In the genomic region with DNA sequence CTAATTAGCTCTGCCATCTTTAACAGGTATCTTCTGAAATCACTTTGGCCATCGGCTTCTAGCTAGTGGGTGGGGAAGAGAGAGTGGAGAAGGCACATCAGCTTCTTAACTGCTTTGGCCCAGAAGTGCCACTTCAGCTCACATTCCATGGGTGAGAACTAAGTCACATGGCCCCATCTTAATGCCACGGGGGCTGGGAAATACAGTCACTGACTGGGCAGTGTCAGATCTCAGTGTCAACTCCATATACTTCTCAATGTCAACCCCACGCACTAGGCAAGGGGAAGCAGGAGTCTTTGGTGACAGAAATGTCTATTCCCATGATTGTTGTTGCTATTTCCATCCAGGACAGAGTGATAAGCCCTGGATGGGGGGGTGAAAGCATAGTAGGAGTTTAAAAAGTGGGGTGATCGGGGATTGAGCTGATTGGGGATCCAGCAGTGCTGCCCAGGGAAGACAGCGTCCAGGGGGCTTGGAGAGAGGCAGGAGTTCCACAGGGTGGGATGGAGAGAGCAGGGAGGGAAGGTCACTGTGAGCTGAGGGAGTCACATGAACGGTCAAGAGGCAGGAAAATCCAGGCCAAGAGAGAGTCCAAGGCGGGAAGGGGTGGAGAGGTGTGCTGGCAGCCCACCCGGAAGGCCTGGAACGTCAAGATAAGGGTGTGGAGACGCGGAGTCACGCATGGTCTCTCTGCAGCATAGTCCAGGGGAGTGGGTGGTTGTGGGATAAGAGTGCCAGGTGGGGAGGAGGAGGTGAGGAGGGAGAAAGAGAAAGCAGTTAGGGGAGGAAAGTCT, we compare ENCODE assay signal across 1 cellular context.
A peak's percentile ranks its signal among the peaks of the same experiment; 100 is the strongest.
TF ChIP-seq lines count a peak whose summit lies in the region.

No MANE protein-coding gene starts in this region.

TF ChIP-seq in K562, 482 proteins besides CTCF, POLR2A, EP300 and RAD21 (continued from another document and continues in another):
- TF ChIP-seq, protein P1, sequence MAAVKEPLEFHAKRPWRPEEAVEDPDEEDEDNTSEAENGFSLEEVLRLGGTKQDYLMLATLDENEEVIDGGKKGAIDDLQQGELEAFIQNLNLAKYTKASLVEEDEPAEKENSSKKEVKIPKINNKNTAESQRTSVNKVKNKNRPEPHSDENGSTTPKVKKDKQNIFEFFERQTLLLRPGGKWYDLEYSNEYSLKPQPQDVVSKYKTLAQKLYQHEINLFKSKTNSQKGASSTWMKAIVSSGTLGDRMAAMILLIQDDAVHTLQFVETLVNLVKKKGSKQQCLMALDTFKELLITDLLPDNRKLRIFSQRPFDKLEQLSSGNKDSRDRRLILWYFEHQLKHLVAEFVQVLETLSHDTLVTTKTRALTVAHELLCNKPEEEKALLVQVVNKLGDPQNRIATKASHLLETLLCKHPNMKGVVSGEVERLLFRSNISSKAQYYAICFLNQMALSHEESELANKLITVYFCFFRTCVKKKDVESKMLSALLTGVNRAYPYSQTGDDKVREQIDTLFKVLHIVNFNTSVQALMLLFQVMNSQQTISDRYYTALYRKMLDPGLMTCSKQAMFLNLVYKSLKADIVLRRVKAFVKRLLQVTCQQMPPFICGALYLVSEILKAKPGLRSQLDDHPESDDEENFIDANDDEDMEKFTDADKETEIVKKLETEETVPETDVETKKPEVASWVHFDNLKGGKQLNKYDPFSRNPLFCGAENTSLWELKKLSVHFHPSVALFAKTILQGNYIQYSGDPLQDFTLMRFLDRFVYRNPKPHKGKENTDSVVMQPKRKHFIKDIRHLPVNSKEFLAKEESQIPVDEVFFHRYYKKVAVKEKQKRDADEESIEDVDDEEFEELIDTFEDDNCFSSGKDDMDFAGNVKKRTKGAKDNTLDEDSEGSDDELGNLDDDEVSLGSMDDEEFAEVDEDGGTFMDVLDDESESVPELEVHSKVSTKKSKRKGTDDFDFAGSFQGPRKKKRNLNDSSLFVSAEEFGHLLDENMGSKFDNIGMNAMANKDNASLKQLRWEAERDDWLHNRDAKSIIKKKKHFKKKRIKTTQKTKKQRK (IDR thresholded peaks at IDR 0.05; ENCODE audit: borderline replicate concordance, low read depth, low read length), result no peak
- TF ChIP-seq BRD4 (IDR thresholded peaks at IDR 0.05) (no peak), ZNF347 (CRISPR knock-in tag; IDR thresholded peaks at IDR 0.05; ENCODE audit: low read depth) (no peak), LARP7 (IDR thresholded peaks at IDR 0.05) (0 out of 2 replicates have a peak, but pooled peaks have one; percentile 40), GATAD2A (IDR thresholded peaks at IDR 0.05) (peak; percentile 92), RBM17 (IDR thresholded peaks at IDR 0.05; ENCODE audit: borderline replicate concordance, low read depth, low read length) (no peak), HLTF (IDR thresholded peaks at IDR 0.05) (peak; percentile 93), HMGN3 (IDR thresholded peaks at IDR 0.05; ENCODE audit: borderline replicate concordance, extremely low read depth, insufficient read length, low read depth, low read length) (peak; percentile 52), HDAC3 (IDR thresholded peaks at IDR 0.05; ENCODE audit: borderline replicate concordance, partially characterized antibody) (no peak), TGIF2 (CRISPR knock-in tag; IDR thresholded peaks at IDR 0.05) (no peak), SMC3 (conservative IDR thresholded peaks at IDR 0.05; ENCODE audit: insufficient read depth, low read depth, low read length) (no peak), HDAC2 (IDR thresholded peaks at IDR 0.05) (peak; percentile 88), KAT2B (IDR thresholded peaks at IDR 0.05; ENCODE audit: low read depth, low read length) (no peak), CBFA2T3 (IDR thresholded peaks at IDR 0.05) (peak; percentile 98), HDGF (IDR thresholded peaks at IDR 0.05) (peak; percentile 75; the same call in 1 of the 2 replicates), CEBPB (tag; IDR thresholded peaks at IDR 0.05) (no peak), NFE2 (IDR thresholded peaks at IDR 0.05; ENCODE audit: low read depth) (peak; percentile 83), ZNF589 (CRISPR knock-in tag; IDR thresholded peaks at IDR 0.05; ENCODE audit: low read depth) (peak; percentile 63; the same call in 1 of the 2 replicates), ZBTB8A (IDR thresholded peaks at IDR 0.05; ENCODE audit: partially characterized antibody) (no peak), CSDE1 (IDR thresholded peaks at IDR 0.05) (no peak)
- TF ChIP-seq, protein P2, sequence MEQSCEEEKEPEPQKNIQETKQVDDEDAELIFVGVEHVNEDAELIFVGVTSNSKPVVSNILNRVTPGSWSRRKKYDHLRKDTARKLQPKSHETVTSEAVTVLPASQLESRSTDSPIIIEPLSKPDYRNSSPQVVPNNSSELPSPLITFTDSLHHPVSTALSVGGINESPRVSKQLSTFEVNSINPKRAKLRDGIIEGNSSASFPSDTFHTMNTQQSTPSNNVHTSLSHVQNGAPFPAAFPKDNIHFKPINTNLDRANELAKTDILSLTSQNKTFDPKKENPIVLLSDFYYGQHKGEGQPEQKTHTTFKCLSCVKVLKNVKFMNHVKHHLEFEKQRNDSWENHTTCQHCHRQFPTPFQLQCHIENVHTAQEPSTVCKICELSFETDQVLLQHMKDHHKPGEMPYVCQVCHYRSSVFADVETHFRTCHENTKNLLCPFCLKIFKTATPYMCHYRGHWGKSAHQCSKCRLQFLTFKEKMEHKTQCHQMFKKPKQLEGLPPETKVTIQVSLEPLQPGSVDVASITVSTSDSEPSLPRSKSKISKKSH (CRISPR knock-in tag; IDR thresholded peaks at IDR 0.05), result no peak
- TF ChIP-seq, protein P3, sequence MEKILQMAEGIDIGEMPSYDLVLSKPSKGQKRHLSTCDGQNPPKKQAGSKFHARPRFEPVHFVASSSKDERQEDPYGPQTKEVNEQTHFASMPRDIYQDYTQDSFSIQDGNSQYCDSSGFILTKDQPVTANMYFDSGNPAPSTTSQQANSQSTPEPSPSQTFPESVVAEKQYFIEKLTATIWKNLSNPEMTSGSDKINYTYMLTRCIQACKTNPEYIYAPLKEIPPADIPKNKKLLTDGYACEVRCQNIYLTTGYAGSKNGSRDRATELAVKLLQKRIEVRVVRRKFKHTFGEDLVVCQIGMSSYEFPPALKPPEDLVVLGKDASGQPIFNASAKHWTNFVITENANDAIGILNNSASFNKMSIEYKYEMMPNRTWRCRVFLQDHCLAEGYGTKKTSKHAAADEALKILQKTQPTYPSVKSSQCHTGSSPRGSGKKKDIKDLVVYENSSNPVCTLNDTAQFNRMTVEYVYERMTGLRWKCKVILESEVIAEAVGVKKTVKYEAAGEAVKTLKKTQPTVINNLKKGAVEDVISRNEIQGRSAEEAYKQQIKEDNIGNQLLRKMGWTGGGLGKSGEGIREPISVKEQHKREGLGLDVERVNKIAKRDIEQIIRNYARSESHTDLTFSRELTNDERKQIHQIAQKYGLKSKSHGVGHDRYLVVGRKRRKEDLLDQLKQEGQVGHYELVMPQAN (IDR thresholded peaks at IDR 0.05; ENCODE audit: borderline replicate concordance), result peak; percentile 37; the same call in 1 of the 2 replicates
- TF ChIP-seq, protein P4, sequence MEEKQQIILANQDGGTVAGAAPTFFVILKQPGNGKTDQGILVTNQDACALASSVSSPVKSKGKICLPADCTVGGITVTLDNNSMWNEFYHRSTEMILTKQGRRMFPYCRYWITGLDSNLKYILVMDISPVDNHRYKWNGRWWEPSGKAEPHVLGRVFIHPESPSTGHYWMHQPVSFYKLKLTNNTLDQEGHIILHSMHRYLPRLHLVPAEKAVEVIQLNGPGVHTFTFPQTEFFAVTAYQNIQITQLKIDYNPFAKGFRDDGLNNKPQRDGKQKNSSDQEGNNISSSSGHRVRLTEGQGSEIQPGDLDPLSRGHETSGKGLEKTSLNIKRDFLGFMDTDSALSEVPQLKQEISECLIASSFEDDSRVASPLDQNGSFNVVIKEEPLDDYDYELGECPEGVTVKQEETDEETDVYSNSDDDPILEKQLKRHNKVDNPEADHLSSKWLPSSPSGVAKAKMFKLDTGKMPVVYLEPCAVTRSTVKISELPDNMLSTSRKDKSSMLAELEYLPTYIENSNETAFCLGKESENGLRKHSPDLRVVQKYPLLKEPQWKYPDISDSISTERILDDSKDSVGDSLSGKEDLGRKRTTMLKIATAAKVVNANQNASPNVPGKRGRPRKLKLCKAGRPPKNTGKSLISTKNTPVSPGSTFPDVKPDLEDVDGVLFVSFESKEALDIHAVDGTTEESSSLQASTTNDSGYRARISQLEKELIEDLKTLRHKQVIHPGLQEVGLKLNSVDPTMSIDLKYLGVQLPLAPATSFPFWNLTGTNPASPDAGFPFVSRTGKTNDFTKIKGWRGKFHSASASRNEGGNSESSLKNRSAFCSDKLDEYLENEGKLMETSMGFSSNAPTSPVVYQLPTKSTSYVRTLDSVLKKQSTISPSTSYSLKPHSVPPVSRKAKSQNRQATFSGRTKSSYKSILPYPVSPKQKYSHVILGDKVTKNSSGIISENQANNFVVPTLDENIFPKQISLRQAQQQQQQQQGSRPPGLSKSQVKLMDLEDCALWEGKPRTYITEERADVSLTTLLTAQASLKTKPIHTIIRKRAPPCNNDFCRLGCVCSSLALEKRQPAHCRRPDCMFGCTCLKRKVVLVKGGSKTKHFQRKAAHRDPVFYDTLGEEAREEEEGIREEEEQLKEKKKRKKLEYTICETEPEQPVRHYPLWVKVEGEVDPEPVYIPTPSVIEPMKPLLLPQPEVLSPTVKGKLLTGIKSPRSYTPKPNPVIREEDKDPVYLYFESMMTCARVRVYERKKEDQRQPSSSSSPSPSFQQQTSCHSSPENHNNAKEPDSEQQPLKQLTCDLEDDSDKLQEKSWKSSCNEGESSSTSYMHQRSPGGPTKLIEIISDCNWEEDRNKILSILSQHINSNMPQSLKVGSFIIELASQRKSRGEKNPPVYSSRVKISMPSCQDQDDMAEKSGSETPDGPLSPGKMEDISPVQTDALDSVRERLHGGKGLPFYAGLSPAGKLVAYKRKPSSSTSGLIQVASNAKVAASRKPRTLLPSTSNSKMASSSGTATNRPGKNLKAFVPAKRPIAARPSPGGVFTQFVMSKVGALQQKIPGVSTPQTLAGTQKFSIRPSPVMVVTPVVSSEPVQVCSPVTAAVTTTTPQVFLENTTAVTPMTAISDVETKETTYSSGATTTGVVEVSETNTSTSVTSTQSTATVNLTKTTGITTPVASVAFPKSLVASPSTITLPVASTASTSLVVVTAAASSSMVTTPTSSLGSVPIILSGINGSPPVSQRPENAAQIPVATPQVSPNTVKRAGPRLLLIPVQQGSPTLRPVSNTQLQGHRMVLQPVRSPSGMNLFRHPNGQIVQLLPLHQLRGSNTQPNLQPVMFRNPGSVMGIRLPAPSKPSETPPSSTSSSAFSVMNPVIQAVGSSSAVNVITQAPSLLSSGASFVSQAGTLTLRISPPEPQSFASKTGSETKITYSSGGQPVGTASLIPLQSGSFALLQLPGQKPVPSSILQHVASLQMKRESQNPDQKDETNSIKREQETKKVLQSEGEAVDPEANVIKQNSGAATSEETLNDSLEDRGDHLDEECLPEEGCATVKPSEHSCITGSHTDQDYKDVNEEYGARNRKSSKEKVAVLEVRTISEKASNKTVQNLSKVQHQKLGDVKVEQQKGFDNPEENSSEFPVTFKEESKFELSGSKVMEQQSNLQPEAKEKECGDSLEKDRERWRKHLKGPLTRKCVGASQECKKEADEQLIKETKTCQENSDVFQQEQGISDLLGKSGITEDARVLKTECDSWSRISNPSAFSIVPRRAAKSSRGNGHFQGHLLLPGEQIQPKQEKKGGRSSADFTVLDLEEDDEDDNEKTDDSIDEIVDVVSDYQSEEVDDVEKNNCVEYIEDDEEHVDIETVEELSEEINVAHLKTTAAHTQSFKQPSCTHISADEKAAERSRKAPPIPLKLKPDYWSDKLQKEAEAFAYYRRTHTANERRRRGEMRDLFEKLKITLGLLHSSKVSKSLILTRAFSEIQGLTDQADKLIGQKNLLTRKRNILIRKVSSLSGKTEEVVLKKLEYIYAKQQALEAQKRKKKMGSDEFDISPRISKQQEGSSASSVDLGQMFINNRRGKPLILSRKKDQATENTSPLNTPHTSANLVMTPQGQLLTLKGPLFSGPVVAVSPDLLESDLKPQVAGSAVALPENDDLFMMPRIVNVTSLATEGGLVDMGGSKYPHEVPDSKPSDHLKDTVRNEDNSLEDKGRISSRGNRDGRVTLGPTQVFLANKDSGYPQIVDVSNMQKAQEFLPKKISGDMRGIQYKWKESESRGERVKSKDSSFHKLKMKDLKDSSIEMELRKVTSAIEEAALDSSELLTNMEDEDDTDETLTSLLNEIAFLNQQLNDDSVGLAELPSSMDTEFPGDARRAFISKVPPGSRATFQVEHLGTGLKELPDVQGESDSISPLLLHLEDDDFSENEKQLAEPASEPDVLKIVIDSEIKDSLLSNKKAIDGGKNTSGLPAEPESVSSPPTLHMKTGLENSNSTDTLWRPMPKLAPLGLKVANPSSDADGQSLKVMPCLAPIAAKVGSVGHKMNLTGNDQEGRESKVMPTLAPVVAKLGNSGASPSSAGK (IDR thresholded peaks at IDR 0.05), result peak; percentile 68; the same call in 1 of the 2 replicates
- TF ChIP-seq, protein P5, sequence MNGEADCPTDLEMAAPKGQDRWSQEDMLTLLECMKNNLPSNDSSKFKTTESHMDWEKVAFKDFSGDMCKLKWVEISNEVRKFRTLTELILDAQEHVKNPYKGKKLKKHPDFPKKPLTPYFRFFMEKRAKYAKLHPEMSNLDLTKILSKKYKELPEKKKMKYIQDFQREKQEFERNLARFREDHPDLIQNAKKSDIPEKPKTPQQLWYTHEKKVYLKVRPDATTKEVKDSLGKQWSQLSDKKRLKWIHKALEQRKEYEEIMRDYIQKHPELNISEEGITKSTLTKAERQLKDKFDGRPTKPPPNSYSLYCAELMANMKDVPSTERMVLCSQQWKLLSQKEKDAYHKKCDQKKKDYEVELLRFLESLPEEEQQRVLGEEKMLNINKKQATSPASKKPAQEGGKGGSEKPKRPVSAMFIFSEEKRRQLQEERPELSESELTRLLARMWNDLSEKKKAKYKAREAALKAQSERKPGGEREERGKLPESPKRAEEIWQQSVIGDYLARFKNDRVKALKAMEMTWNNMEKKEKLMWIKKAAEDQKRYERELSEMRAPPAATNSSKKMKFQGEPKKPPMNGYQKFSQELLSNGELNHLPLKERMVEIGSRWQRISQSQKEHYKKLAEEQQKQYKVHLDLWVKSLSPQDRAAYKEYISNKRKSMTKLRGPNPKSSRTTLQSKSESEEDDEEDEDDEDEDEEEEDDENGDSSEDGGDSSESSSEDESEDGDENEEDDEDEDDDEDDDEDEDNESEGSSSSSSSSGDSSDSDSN (IDR thresholded peaks at IDR 0.05; ENCODE audit: borderline replicate concordance in 1 of 2, low read depth in 2 of 2, low read length in 2 of 2), result 0 out of 4 replicates have a peak, but pooled peaks of 1 of the 2 experiments have one; percentile 12
- TF ChIP-seq, protein P6, sequence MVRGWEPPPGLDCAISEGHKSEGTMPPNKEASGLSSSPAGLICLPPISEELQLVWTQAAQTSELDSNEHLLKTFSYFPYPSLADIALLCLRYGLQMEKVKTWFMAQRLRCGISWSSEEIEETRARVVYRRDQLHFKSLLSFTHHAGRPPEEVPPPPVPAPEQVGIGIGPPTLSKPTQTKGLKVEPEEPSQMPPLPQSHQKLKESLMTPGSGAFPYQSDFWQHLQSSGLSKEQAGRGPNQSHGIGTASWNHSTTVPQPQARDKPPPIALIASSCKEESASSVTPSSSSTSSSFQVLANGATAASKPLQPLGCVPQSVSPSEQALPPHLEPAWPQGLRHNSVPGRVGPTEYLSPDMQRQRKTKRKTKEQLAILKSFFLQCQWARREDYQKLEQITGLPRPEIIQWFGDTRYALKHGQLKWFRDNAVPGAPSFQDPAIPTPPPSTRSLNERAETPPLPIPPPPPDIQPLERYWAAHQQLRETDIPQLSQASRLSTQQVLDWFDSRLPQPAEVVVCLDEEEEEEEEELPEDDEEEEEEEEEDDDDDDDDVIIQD (CRISPR knock-in tag; IDR thresholded peaks at IDR 0.05), result no peak
- TF ChIP-seq, protein P7, sequence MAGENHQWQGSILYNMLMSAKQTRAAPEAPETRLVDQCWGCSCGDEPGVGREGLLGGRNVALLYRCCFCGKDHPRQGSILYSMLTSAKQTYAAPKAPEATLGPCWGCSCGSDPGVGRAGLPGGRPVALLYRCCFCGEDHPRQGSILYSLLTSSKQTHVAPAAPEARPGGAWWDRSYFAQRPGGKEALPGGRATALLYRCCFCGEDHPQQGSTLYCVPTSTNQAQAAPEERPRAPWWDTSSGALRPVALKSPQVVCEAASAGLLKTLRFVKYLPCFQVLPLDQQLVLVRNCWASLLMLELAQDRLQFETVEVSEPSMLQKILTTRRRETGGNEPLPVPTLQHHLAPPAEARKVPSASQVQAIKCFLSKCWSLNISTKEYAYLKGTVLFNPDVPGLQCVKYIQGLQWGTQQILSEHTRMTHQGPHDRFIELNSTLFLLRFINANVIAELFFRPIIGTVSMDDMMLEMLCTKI (IDR thresholded peaks at IDR 0.05; ENCODE audit: partially characterized antibody), result no peak
